Comparison of ENCODE assay signal across 1 cellular context in genomic region chr7:134920026-134920758, GRCh38.
A peak's percentile ranks its signal among the peaks of the same experiment; 100 is the strongest.
TF ChIP-seq lines count a peak whose summit lies in the region.

No MANE protein-coding gene starts in this region.

TF ChIP-seq in GM12878, 131 proteins besides CTCF, POLR2A, EP300 and RAD21 (continued from another document and continues in another):
- TF ChIP-seq ZBTB11 (CRISPR knock-in tag; IDR thresholded peaks at IDR 0.05): no peak
- no peak for TF ChIP-seq ZSCAN29 (IDR thresholded peaks at IDR 0.05)
- no peak for TF ChIP-seq ATF3 (IDR thresholded peaks at IDR 0.05; ENCODE audit: borderline replicate concordance, extremely low read depth, low read depth, low read length)
- TF ChIP-seq HDGF (IDR thresholded peaks at IDR 0.05): no peak
- TF ChIP-seq CHD1 (IDR thresholded peaks at IDR 0.05; ENCODE audit: low read depth, low read length): no peak
- no peak for TF ChIP-seq MYC (IDR thresholded peaks at IDR 0.05; ENCODE audit: insufficient read depth, insufficient read length, insufficient replicate concordance, low read length, severe bottlenecking)
- TF ChIP-seq MXI1 (IDR thresholded peaks at IDR 0.05; ENCODE audit: low read depth, low read length): no peak
- TF ChIP-seq ATF7 (IDR thresholded peaks at IDR 0.05; ENCODE audit: low read depth): no peak
- no peak for TF ChIP-seq SPI1 (IDR thresholded peaks at IDR 0.05; ENCODE audit: borderline replicate concordance, insufficient read depth, low read depth, low read length)
- TF ChIP-seq HDAC6 (IDR thresholded peaks at IDR 0.05; ENCODE audit: unreplicated experiment): no peak
- no peak for TF ChIP-seq EGR1 (IDR thresholded peaks at IDR 0.05; ENCODE audit: borderline replicate concordance in 1 of 2, low read depth in 2 of 2, low read length in 2 of 2)
- TF ChIP-seq NR2F1 (conservative IDR thresholded peaks at IDR 0.05): no peak
- no peak for TF ChIP-seq MTA2 (IDR thresholded peaks at IDR 0.05; ENCODE audit: low read depth)
- TF ChIP-seq RBBP5 (conservative IDR thresholded peaks at IDR 0.05): no peak
- no peak for TF ChIP-seq ZNF592 (IDR thresholded peaks at IDR 0.05)
- no peak for TF ChIP-seq TCF3 (IDR thresholded peaks at IDR 0.05; ENCODE audit: borderline replicate concordance, insufficient read depth, low read depth, low read length)
- TF ChIP-seq PAX5 (IDR thresholded peaks at IDR 0.05; ENCODE audit: borderline replicate concordance, low read depth, low read length): 0 out of 2 replicates have a peak, but pooled peaks have one; percentile 14
- no peak for TF ChIP-seq NFXL1 (IDR thresholded peaks at IDR 0.05; ENCODE audit: borderline replicate concordance)
- no peak for TF ChIP-seq IRF3 (IDR thresholded peaks at IDR 0.05)
- no peak for TF ChIP-seq RB1 (IDR thresholded peaks at IDR 0.05; ENCODE audit: borderline replicate concordance)
- TF ChIP-seq IKZF1 (conservative IDR thresholded peaks at IDR 0.05): peak; percentile 57
- peak; percentile 42; the same call in 1 of the 2 replicates for TF ChIP-seq EED (IDR thresholded peaks at IDR 0.05; ENCODE audit: low read depth)
- no peak for TF ChIP-seq USF2 (IDR thresholded peaks at IDR 0.05; ENCODE audit: borderline replicate concordance, low read depth, low read length)
- TF ChIP-seq POLR2AphosphoS5 (IDR thresholded peaks at IDR 0.05; ENCODE audit: low read length): no peak
- TF ChIP-seq SMAD5 (IDR thresholded peaks at IDR 0.05; ENCODE audit: low read depth): no peak
- TF ChIP-seq SUPT20H (IDR thresholded peaks at IDR 0.05; ENCODE audit: borderline replicate concordance, control insufficient read depth, low read depth, low read length): no peak
- no peak for TF ChIP-seq ASH2L (IDR thresholded peaks at IDR 0.05; ENCODE audit: borderline replicate concordance, low read depth)
- peak; percentile 76 to 77 for TF ChIP-seq IKZF2 (IDR thresholded peaks at IDR 0.05)
- no peak for TF ChIP-seq BCL3 (IDR thresholded peaks at IDR 0.05; ENCODE audit: borderline replicate concordance, insufficient read depth, low read depth, low read length, poor library complexity, severe bottlenecking)
- no peak for TF ChIP-seq POLR2AphosphoS2 (IDR thresholded peaks at IDR 0.05; ENCODE audit: low read depth, low read length)
- TF ChIP-seq TBL1XR1 (IDR thresholded peaks at IDR 0.05; ENCODE audit: low read depth, low read length): no peak
- TF ChIP-seq SMAD1 (IDR thresholded peaks at IDR 0.05; ENCODE audit: low read depth, partially characterized antibody): no peak
- peak; percentile 77 for TF ChIP-seq MEF2B (IDR thresholded peaks at IDR 0.05; ENCODE audit: partially characterized antibody, poor library complexity, severe bottlenecking)
- TF ChIP-seq TARDBP (IDR thresholded peaks at IDR 0.05; ENCODE audit: borderline replicate concordance): no peak
- no peak for TF ChIP-seq LARP7 (IDR thresholded peaks at IDR 0.05)
- no peak for TF ChIP-seq MYB (IDR thresholded peaks at IDR 0.05; ENCODE audit: borderline replicate concordance, low read depth, low read length)
- TF ChIP-seq YBX1 (IDR thresholded peaks at IDR 0.05): no peak
- no peak for TF ChIP-seq SIX5 (IDR thresholded peaks at IDR 0.05; ENCODE audit: low read depth, low read length, severe bottlenecking)
- no peak for TF ChIP-seq CHD2 (IDR thresholded peaks at IDR 0.05; ENCODE audit: borderline replicate concordance, low read depth, low read length)
- peak; percentile 47; the same call in 1 of the 2 replicates for TF ChIP-seq RELB (IDR thresholded peaks at IDR 0.05; ENCODE audit: low read depth)
- peak; percentile 41; the same call in 1 of the 2 replicates for TF ChIP-seq TCF7 (IDR thresholded peaks at IDR 0.05; ENCODE audit: borderline replicate concordance)
- no peak for TF ChIP-seq CUX1 (IDR thresholded peaks at IDR 0.05; ENCODE audit: insufficient replicate concordance, low read depth, low read length)
- TF ChIP-seq CHD4 (IDR thresholded peaks at IDR 0.05): no peak
- no peak for TF ChIP-seq GATAD2B (conservative IDR thresholded peaks at IDR 0.05; ENCODE audit: low read depth)
- no peak for TF ChIP-seq FOS (IDR thresholded peaks at IDR 0.05; ENCODE audit: borderline replicate concordance, extremely low read depth, insufficient read length)
- no peak for TF ChIP-seq CBX3 (IDR thresholded peaks at IDR 0.05; ENCODE audit: borderline replicate concordance, low read depth)
- no peak for TF ChIP-seq ELK1 (IDR thresholded peaks at IDR 0.05; ENCODE audit: low read depth, low read length)
